ENCODE assay signal across 1 cellular context in genomic region chr1:194919146-194919545, GRCh38.
TF ChIP-seq lines count a peak whose summit lies in the region.

No MANE protein-coding gene starts in this region.

TF ChIP-seq in H1, 55 proteins besides CTCF, POLR2A, EP300 and RAD21 (continued from another document):
- TF ChIP-seq MAX (IDR thresholded peaks at IDR 0.05) (no peak), SIX5 (IDR thresholded peaks at IDR 0.05; ENCODE audit: low read depth, low read length) (no peak), NANOG (IDR thresholded peaks at IDR 0.05; ENCODE audit: insufficient read depth, low read depth, low read length, poor library complexity, severe bottlenecking) (no peak)
TF ChIP-seq in H1: peak in this region for 0.
